In the genomic region with DNA sequence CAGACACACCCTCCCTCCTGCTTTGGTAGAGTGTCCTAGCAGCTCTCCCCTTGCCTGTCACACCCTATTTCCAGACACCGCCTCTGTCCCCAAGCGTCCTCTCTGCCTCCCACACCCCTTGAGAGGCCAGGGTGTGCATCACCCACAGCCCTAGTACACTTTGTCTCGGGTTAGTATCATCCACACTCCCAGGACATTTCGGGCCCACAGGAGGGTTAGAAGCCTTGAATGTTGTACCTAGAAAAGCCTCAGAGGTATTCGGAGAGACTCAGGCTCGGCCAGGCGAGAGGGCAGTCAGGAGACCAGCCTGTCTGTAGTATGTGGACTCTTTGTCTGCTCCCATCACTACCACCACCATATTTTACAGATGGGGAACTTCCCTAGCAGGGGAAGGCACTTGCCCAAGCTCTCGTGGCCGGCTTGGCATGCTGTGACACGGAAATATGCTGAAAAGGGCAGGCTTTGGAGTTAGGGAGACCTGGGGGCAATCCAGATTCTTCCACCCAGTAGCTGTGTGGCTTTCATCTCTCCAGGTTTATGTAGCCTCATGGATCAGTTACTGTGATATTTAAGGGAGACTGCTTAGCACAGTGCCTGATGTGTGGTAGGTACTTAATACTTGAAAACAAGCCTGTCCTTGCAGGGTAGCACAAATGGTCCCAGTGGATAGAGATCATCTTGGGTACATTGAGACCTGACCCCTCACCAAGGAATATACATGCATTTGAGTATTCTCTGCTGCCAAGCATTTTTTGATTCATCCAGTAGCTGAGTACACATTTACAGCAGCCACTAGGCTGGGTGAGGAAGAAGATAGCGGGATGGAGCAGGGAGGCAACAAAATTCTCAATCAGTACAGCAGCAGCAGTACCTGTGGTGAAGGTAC, we compare ENCODE assay signal across 8 cellular contexts. TPM values are rescaled to one million over a fixed set of nuclear protein-coding genes. Genes with fewer than 3 reads are reported as not detected.
DNase-seq lines count a peak whose midpoint lies in the region; ATAC-seq, FAIRE-seq and TF ChIP-seq lines count a peak whose summit lies in the region.

No MANE protein-coding gene starts in this region.

- POLR2A ChIA-PET in RWPE1 (lab: Yijun Ruan, JAX; ENCODE audit: low non-redundant PET), result no interaction called here

- H3K27me3 ChIP-seq in DND-41 (ENCODE audit: insufficient read depth, low read length, poor library complexity) (no peaks in the 10 kb centered on the region), parathyroid adenoma (ENCODE audit: control insufficient read depth, insufficient read depth, low read length) (no peaks in the 10 kb centered on the region)

- H4K20me1 ChIP-seq in DND-41 (ENCODE audit: insufficient read depth, low read length), result peaks cover 42% of the 10 kb centered on the region

- DNase-seq in DND-41 (no peak), RWPE1 (ENCODE audit: low spot score) (no peak), epithelial cell of proximal tubule (ENCODE audit: low read depth) (no peak), frontal cortex (ENCODE audit: low spot score in 2 of 2) (no peak), hepatic stellate cell (ENCODE audit: low spot score) (no peak)

- H3K9me3 ChIP-seq in DND-41 (ENCODE audit: insufficient read depth, low read length, severe bottlenecking), result no peaks in the 10 kb centered on the region
- H3K9me3 ChIP-seq in parathyroid adenoma (ENCODE audit: control insufficient read depth, low read length), result no peaks in the 10 kb centered on the region

- no peak overlapping the region for H2AFZ ChIP-seq in DND-41 (ENCODE audit: low read depth, low read length)
- no peak overlapping the region for H2AFZ ChIP-seq in parathyroid adenoma

- H3K4me3 ChIP-seq in DND-41 (ENCODE audit: low read depth in 1 of 2, low read length in 2 of 2), result peak overlapping the region; percentile 88 to 99; a peak in 3 of 4 replicates
- peak overlapping the region; percentile 99 for H3K4me3 ChIP-seq in epithelial cell of proximal tubule (ENCODE audit: low read depth, low read length)
- H3K4me3 ChIP-seq in parathyroid adenoma (ENCODE audit: low read depth, low read length), result peak overlapping the region; percentile 84

- CTCF ChIA-PET in RWPE1 (lab: Yijun Ruan, JAX), result interaction anchor here (0.5 to 0.7 kb wide), 4 partner anchors 26 to 105 kb away, joined by 3 read pairs; no protein-coding TSS in a partner anchor

- H3K4me2 ChIP-seq in DND-41 (ENCODE audit: insufficient read depth, low read length) (peak overlapping the region; percentile 92), parathyroid adenoma (ENCODE audit: low read length) (peak overlapping the region; percentile 90)

- peaks cover 52% of the 10 kb centered on the region for H3K36me3 ChIP-seq in DND-41 (ENCODE audit: insufficient read depth, low read length)
- H3K36me3 ChIP-seq in parathyroid adenoma (ENCODE audit: control insufficient read depth, insufficient read depth, low read length), result no peaks in the 10 kb centered on the region

- H3K79me2 ChIP-seq in DND-41 (ENCODE audit: insufficient read depth, low read length), result peaks cover 74% of the 10 kb centered on the region
- peaks cover 39% of the 10 kb centered on the region for H3K79me2 ChIP-seq in parathyroid adenoma

- no peak for TF ChIP-seq CTCF in DND-41 (IDR thresholded peaks at IDR 0.05; ENCODE audit: borderline replicate concordance, extremely low read depth, low read length, poor library complexity, severe bottlenecking)
- no peak for TF ChIP-seq CTCF in RWPE1 (conservative IDR thresholded peaks at IDR 0.05; ENCODE audit: low read depth)
- TF ChIP-seq CTCF in epithelial cell of proximal tubule (conservative IDR thresholded peaks at IDR 0.05; ENCODE audit: low read depth, low read length), result no peak
- TF ChIP-seq CTCF in parathyroid adenoma (IDR thresholded peaks at IDR 0.05), result no peak

- no peak for FAIRE-seq in frontal cortex (lab: Jason Lieb, UNC)

- no peak for ATAC-seq in DND-41 (ENCODE audit: insufficient read depth, low read depth)
- ATAC-seq in GM18858 (IDR thresholded peaks at IDR 0.05; ENCODE audit: unreplicated experiment), result no peak
- no peak for ATAC-seq in GM18502 (IDR thresholded peaks at IDR 0.05; ENCODE audit: poor library complexity, unreplicated experiment)

- peaks cover 42% of the 10 kb centered on the region for H3K4me1 ChIP-seq in DND-41 (ENCODE audit: insufficient read depth, low read length)
- peaks cover 27% of the 10 kb centered on the region for H3K4me1 ChIP-seq in parathyroid adenoma

- H3K9ac ChIP-seq in DND-41 (ENCODE audit: low read depth, low read length) (peak overlapping the region; percentile 83), parathyroid adenoma (no peak overlapping the region)

- peak overlapping the region; percentile 74 for H3K27ac ChIP-seq in DND-41 (ENCODE audit: low read length)
- H3K27ac ChIP-seq in RWPE1, result peak overlapping the region; percentile 98
- H3K27ac ChIP-seq in parathyroid adenoma, result peak overlapping the region; percentile 94

RNA-seq across cellular contexts. Expression of gene TMEM43, which starts 1.4 kb away (rescaled TPM):
- total RNA-seq in epithelial cell of proximal tubule (56.3 and 58.6 TPM in 2 replicates), frontal cortex (38.7 TPM)

RNA-seq across cellular contexts. Expression of gene CHCHD4, which starts 1.6 kb away (rescaled TPM):
- total RNA-seq in epithelial cell of proximal tubule (16.5 and 29.4 TPM in 2 replicates), frontal cortex (8.6 TPM)

RNA-seq across cellular contexts. Expression of gene XPC, which starts 52.1 kb away (rescaled TPM):
- total RNA-seq in epithelial cell of proximal tubule (16.6 and 27.8 TPM in 2 replicates), frontal cortex (9.8 TPM)

RNA-seq across cellular contexts. Expression of gene LSM3, which starts 52.4 kb away (rescaled TPM):
- total RNA-seq in epithelial cell of proximal tubule, result 24.7 and 24.9 TPM in 2 replicates
- 13.5 TPM for total RNA-seq in frontal cortex
